In the genomic region with DNA sequence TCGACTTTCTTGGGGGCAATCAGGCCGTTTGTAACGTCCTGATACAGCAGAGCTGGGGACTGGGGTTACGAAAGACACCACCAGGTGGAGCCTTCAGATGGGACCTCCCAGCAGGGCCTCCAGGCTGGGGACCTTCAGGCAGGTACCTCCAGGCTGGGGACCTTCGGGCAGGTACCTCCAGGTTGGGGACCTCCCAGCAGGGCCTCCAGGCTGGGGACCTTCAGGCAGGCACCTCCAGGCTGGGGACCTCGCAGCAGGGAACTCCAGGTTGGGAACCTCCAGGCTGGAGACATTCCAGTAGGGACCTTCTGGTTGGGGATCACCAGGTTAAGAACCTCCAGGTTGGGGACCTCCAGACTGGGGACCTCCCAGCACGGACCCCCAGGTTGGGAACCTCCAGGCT, we compare ENCODE assay signal across 16 cellular contexts. TPM values are rescaled to one million over a fixed set of nuclear protein-coding genes. Genes with fewer than 3 reads are reported as not detected.
DNase-seq lines count a peak whose midpoint lies in the region; ATAC-seq and TF ChIP-seq lines count a peak whose summit lies in the region.
"Had no signal": no experiment of that assay in that cellular context is flagged by ENCODE, and none has a peak within 500 bp of the region (broad histone marks: within the 10 kb centered on the region; RNA-seq: fewer than 3 reads in every experiment).

No MANE protein-coding gene starts in this region.

- peak; percentile 23 for DNase-seq in activated CD4-positive, alpha-beta T cell treated with anti-CD3 and anti-CD28 coated beads, Interleukin-2, amount 50 U/mL, for 1 hour
- no peak for DNase-seq in activated CD4-positive, alpha-beta T cell treated with anti-CD3 and anti-CD28 coated beads for 48 hours
- DNase-seq in NAMALWA (ENCODE audit: low spot score): peak; percentile 66
- DNase-seq in dermis blood vessel endothelial cell: peak; percentile 47
- DNase-seq in retinal pigment epithelial cell (ENCODE audit: low read depth): no peak
- DNase-seq in NCI-H2196 treated with DMSO at 0.1 percent for 48 hours (lab: John Stamatoyannopoulos, UW; ENCODE audit: unreplicated experiment): no peak
- DNase-seq in DMS114 treated with DMSO at 0.1 percent for 48 hours (lab: John Stamatoyannopoulos, UW; ENCODE audit: unreplicated experiment): no peak
- DNase-seq: activated gamma-delta T cell; effector CD4-positive, alpha-beta T cell; foreskin melanocyte; immature natural killer cell; midbrain; NCI-H510A; RPMI8226 had no signal

- no peak for ATAC-seq in GM18511 (IDR thresholded peaks at IDR 0.05; ENCODE audit: unreplicated experiment)

- TF ChIP-seq CTCF in retinal pigment epithelial cell (conservative IDR thresholded peaks at IDR 0.05; ENCODE audit: low read depth, low read length): peak; percentile 32

- no peak overlapping the region for H3K4me3 ChIP-seq in retinal pigment epithelial cell (ENCODE audit: low read length)
- H3K4me3 ChIP-seq: suprapubic skin had no signal

RNA-seq across cellular contexts. Expression of a gene that starts 23.5 kb away (rescaled TPM):
- 64.5 and 69.9 TPM in 2 replicates for total RNA-seq in dermis blood vessel endothelial cell

RNA-seq across cellular contexts. Expression of a gene that starts 37.9 kb away (rescaled TPM):
- not detected in 2 replicates for total RNA-seq in dermis blood vessel endothelial cell

RNA-seq across cellular contexts. Expression of a gene that starts 45.5 kb away (rescaled TPM):
- total RNA-seq in dermis blood vessel endothelial cell: 7.2 and 12.4 TPM in 2 replicates

Comparison
In these comparisons a context has a peak if more than half of its experiments do, and no peak if none do; other contexts are left out.
1. DNase-seq: peak in activated CD4-positive, alpha-beta T cell treated with anti-CD3 and anti-CD28 coated beads, Interleukin-2, amount 50 U/mL, for 1 hour (single experiment), NAMALWA (single experiment) and dermis blood vessel endothelial cell (single experiment); none in activated CD4-positive, alpha-beta T cell treated with anti-CD3 and anti-CD28 coated beads for 48 hours (single experiment), retinal pigment epithelial cell (single experiment), NCI-H2196 treated with DMSO at 0.1 percent for 48 hours (single experiment) and DMS114 treated with DMSO at 0.1 percent for 48 hours (single experiment).